Comparison of ENCODE assay signal across 19 cellular contexts in genomic region chr6:100467144-100468012, GRCh38. TPM values are rescaled to one million over a fixed set of nuclear protein-coding genes. Genes with fewer than 3 reads are reported as not detected.
DNase-seq lines count a peak whose midpoint lies in the region; ATAC-seq and TF ChIP-seq lines count a peak whose summit lies in the region.
"Had no signal": no experiment of that assay in that cellular context is flagged by ENCODE, and none has a peak within 500 bp of the region (broad histone marks: within the 10 kb centered on the region; RNA-seq: fewer than 3 reads in every experiment).

No MANE protein-coding gene starts in this region.

- peaks cover 11 to 27% (median 12%) of the 10 kb centered on the region in 3 donors for H3K4me1 Mint-ChIP-seq in CD8-positive, alpha-beta memory T cell

- no peaks in the 10 kb centered on the region for H3K79me2 ChIP-seq in neural cell (replicated peaks; ENCODE audit: insufficient read depth, low read length)

- no peak for TF ChIP-seq EP300 in neural cell (conservative IDR thresholded peaks at IDR 0.05; ENCODE audit: poor library complexity, severe bottlenecking)

- no peaks in the 10 kb centered on the region for H3K9me3 ChIP-seq in CD8-positive, alpha-beta memory T cell (ENCODE audit: low read length)
- H3K9me3 ChIP-seq in HUES48 (ENCODE audit: control insufficient read depth, insufficient read depth, low read length) = no peaks in the 10 kb centered on the region
- no peaks in the 10 kb centered on the region for H3K9me3 ChIP-seq in iPS DF 6.9 (ENCODE audit: control insufficient read depth, insufficient read depth, low read length)
- no peaks in the 10 kb centered on the region for H3K9me3 ChIP-seq in neural cell (ENCODE audit: low read length)
- H3K9me3 ChIP-seq: testis had no signal

- H3K4me2 ChIP-seq in neural cell (ENCODE audit: low read length) = no peak overlapping the region

- no peaks in the 10 kb centered on the region for H3K9me2 ChIP-seq in neural cell (ENCODE audit: insufficient read depth, low read length)

- H3F3A ChIP-seq in neural cell (ENCODE audit: insufficient read depth, low read length, poor library complexity, severe bottlenecking) = no peaks in the 10 kb centered on the region

- TF ChIP-seq RAD21 in neural cell (conservative IDR thresholded peaks at IDR 0.05) = no peak

- ATAC-seq in HG03571 (IDR thresholded peaks at IDR 0.05; ENCODE audit: unreplicated experiment) = no peak
- no peak for ATAC-seq in GM18517 (IDR thresholded peaks at IDR 0.05; ENCODE audit: unreplicated experiment)
- no peak for ATAC-seq in GM19324 (IDR thresholded peaks at IDR 0.05; ENCODE audit: low FRiP score, unreplicated experiment)
- ATAC-seq in activated naive CD4-positive, alpha-beta T cell treated with anti-CD3 and anti-CD28 coated beads, Interleukin-2, amount 50 U/mL, for 72 hours = no peak
- ATAC-seq: activated T-cell treated with anti-CD3 and anti-CD28 coated beads, Interleukin-2, amount 50 U/mL, for 4 hours had no signal

- H3K27ac ChIP-seq in CD8-positive, alpha-beta memory T cell (ENCODE audit: low read depth, low read length) = no peak overlapping the region
- H3K27ac ChIP-seq in HUES48 (ENCODE audit: low read depth, low read length) (no peak overlapping the region), iPS DF 6.9 (ENCODE audit: low read length) (no peak overlapping the region), neural cell (ENCODE audit: low read length) (no peak overlapping the region)
- H3K27ac ChIP-seq: breast epithelium, SK-N-MC, testis had no signal

- H2AFZ ChIP-seq in neural cell (ENCODE audit: low read depth, low read length) = no peak overlapping the region

- H3K4me1 ChIP-seq in CD8-positive, alpha-beta memory T cell (ENCODE audit: insufficient read depth, low read length) = no peaks in the 10 kb centered on the region
- peaks cover 47% of the 10 kb centered on the region for H3K4me1 ChIP-seq in HUES48 (ENCODE audit: control insufficient read depth, insufficient read depth, low read length)
- H3K4me1 ChIP-seq in iPS DF 6.9 (ENCODE audit: control insufficient read depth, insufficient read depth, low read length) = peaks cover 4% of the 10 kb centered on the region; the same call in 1 of the 2 replicates
- H3K4me1 ChIP-seq: breast epithelium, testis had no signal

- no peak for TF ChIP-seq CTCF in neural cell (IDR thresholded peaks at IDR 0.05; ENCODE audit: poor library complexity, severe bottlenecking)

- POLR2A ChIA-PET in CD8-positive, alpha-beta memory T cell (lab: Charles Lee) = no interaction called here

- H3K27ac Mint-ChIP-seq in CD8-positive, alpha-beta memory T cell = peak overlapping the region in 1 of 8 donors; percentile 19
- no peak overlapping the region for H3K27ac Mint-ChIP-seq in activated naive CD4-positive, alpha-beta T cell treated with anti-CD3 and anti-CD28 coated beads, Interleukin-2, amount 50 U/mL, for 72 hours
- H3K27ac Mint-ChIP-seq: dendritic cell treated with granulocyte-macrophage colony-stimulating factor and Interleukin-4, amounts not matched to agents 40 ng/mL and 50 ng/mL, for 4 days had no signal

- no peaks in the 10 kb centered on the region for H3K36me3 ChIP-seq in CD8-positive, alpha-beta memory T cell (ENCODE audit: insufficient read depth, low read length)
- H3K36me3 ChIP-seq in HUES48 (ENCODE audit: control insufficient read depth, insufficient read depth, low read length) (no peaks in the 10 kb centered on the region), iPS DF 6.9 (ENCODE audit: control insufficient read depth, insufficient read depth, low read length) (no peaks in the 10 kb centered on the region), neural cell (ENCODE audit: insufficient read depth, low read length) (no peaks in the 10 kb centered on the region)
- H3K36me3 ChIP-seq: breast epithelium had no signal

- CTCF ChIA-PET in CD8-positive, alpha-beta memory T cell (lab: Charles Lee) = no interaction called here

- H3K27me3 Mint-ChIP-seq in CD8-positive, alpha-beta memory T cell = peaks cover 83 to 89% of the 10 kb centered on the region in 2 donors

- H4K20me1 ChIP-seq in neural cell (ENCODE audit: insufficient read depth) = no peaks in the 10 kb centered on the region

- H3K4me3 Mint-ChIP-seq in CD8-positive, alpha-beta memory T cell = peak overlapping the region in 4 of 7 donors; percentile 20 to 81 (median 48)
- H3K4me3 Mint-ChIP-seq: activated T-cell treated with anti-CD3 and anti-CD28 coated beads, Interleukin-2, amount 50 U/mL, for 4 hours; dendritic cell treated with granulocyte-macrophage colony-stimulating factor and Interleukin-4, amounts not matched to agents 40 ng/mL and 50 ng/mL, for 4 days had no signal

- no peak for DNase-seq in CD8-positive, alpha-beta memory T cell
- DNase-seq in iPS DF 6.9 (ENCODE audit: low read depth, low spot score) = no peak
- DNase-seq in activated naive CD4-positive, alpha-beta T cell treated with anti-CD3 and anti-CD28 coated beads, Interleukin-2, amount 50 U/mL, for 72 hours (ENCODE audit: low spot score in 2 of 2) = no peak
- DNase-seq: activated T-cell treated with anti-CD3 and anti-CD28 coated beads, Interleukin-2, amount 50 U/mL, for 4 hours; GOT3; KBM-7; NCI-H2081; NCI-H69; stimulated activated CD4-positive, alpha-beta T cell treated with anti-CD3 and anti-CD28 coated beads, Interleukin-4, amount 100 ng/mL, for 1 hour; testis had no signal

- no CpG with 5 or more reads among the region's 48 CpGs for WGBS in iPS DF 6.9 (ENCODE audit: insufficient coverage, insufficient read length)

- peaks cover 0 to 12% (median 1%) of the 10 kb centered on the region in 3 donors for H3K36me3 Mint-ChIP-seq in CD8-positive, alpha-beta memory T cell
- H3K36me3 Mint-ChIP-seq in activated naive CD4-positive, alpha-beta T cell treated with anti-CD3 and anti-CD28 coated beads, Interleukin-2, amount 50 U/mL, for 72 hours = peaks cover 21 to 49% of the 10 kb centered on the region in 2 donors

- peaks cover 74% of the 10 kb centered on the region for H3K27me3 ChIP-seq in CD8-positive, alpha-beta memory T cell (ENCODE audit: insufficient read depth, low read length, poor library complexity, severe bottlenecking)
- H3K27me3 ChIP-seq in HUES48 (ENCODE audit: control insufficient read depth, insufficient read depth, low read length) (peaks cover 100% of the 10 kb centered on the region), iPS DF 6.9 (ENCODE audit: control insufficient read depth, insufficient read depth, low read length) (peaks cover 82% of the 10 kb centered on the region), neural cell (ENCODE audit: insufficient read depth, low read depth, low read length) (peaks cover 94% of the 10 kb centered on the region)

- no peak overlapping the region for H3K4me3 ChIP-seq in CD8-positive, alpha-beta memory T cell (ENCODE audit: low read length)
- H3K4me3 ChIP-seq in HUES48 (ENCODE audit: low read depth, low read length) (0 out of 2 replicates have a peak overlapping the region, but pooled peaks have one; percentile 25), iPS DF 6.9 (ENCODE audit: low read length) (0 out of 2 replicates have a peak overlapping the region, but pooled peaks have one; percentile 3), neural cell (ENCODE audit: low read length) (no peak overlapping the region)
- H3K4me3 ChIP-seq: breast epithelium, SK-N-MC, testis had no signal

- peaks cover 17 to 45% (median 33%) of the 10 kb centered on the region in 5 donors for H3K9me3 Mint-ChIP-seq in CD8-positive, alpha-beta memory T cell
- H3K9me3 Mint-ChIP-seq in activated naive CD4-positive, alpha-beta T cell treated with anti-CD3 and anti-CD28 coated beads, Interleukin-2, amount 50 U/mL, for 72 hours = peaks cover 10% of the 10 kb centered on the region in 2 donors
- H3K9me3 Mint-ChIP-seq: dendritic cell treated with granulocyte-macrophage colony-stimulating factor and Interleukin-4, amounts not matched to agents 40 ng/mL and 50 ng/mL, for 4 days had no signal

- no peak overlapping the region for H3K9ac ChIP-seq in HUES48 (ENCODE audit: low read depth, low read length)
- no peak overlapping the region for H3K9ac ChIP-seq in neural cell (ENCODE audit: low read length)

TF ChIP-seq in neural cell, 6 proteins besides CTCF, POLR2A, EP300 and RAD21:
- TF ChIP-seq POLR2AphosphoS5 (IDR thresholded peaks at IDR 0.05) (peak; percentile 26), SMC3 (conservative IDR thresholded peaks at IDR 0.05; ENCODE audit: poor library complexity) (no peak), EZH2 (IDR thresholded peaks at IDR 0.05; ENCODE audit: borderline replicate concordance, insufficient read depth, low read length, poor library complexity, severe bottlenecking) (peak; percentile 40)
TF ChIP-seq in neural cell: peak in this region for 2.

RNA-seq across cellular contexts. Expression of gene SIM1, which starts 2.7 kb away (rescaled TPM):
- not detected for total RNA-seq in CD8-positive, alpha-beta memory T cell
- polyA plus RNA-seq in CD8-positive, alpha-beta memory T cell = not detected
- not detected in 2 replicates for polyA plus RNA-seq in neural cell
- polyA minus RNA-seq in neural cell = not detected in 2 replicates
- not detected for total RNA-seq in activated naive CD4-positive, alpha-beta T cell treated with anti-CD3 and anti-CD28 coated beads, Interleukin-2, amount 50 U/mL, for 72 hours
- total RNA-seq: activated T-cell treated with anti-CD3 and anti-CD28 coated beads, Interleukin-2, amount 50 U/mL, for 4 hours; mesenteric fat pad had no signal

Comparison
In these comparisons a context has a peak if more than half of its experiments do, and no peak if none do; other contexts are left out.
1. H3K4me3 ChIP-seq: peak in HUES48 (single experiment) and iPS DF 6.9 (single experiment); none in CD8-positive, alpha-beta memory T cell (single experiment) and neural cell (single experiment).